ENCODE assay signal across 18 cellular contexts in genomic region chr13:82165396-82166174, GRCh38.
"Had no signal": no experiment of that assay in that cellular context is flagged by ENCODE, and none has a peak within 500 bp of the region (broad histone marks: within the 10 kb centered on the region; RNA-seq: fewer than 3 reads in every experiment).

No MANE protein-coding gene starts in this region.

- H3K4me3 Mint-ChIP-seq: activated CD8-positive, alpha-beta T cell treated with anti-CD3 and anti-CD28 coated beads, Interleukin-2, amount 10 ng/mL, durations not matched to agents 7 days and 5 days; activated naive CD8-positive, alpha-beta T cell; brain; natural killer cell had no signal

- H3K27ac ChIP-seq: coronary artery, esophagus muscularis mucosa, transverse colon had no signal

- H3K4me3 ChIP-seq: coronary artery, esophagus muscularis mucosa, smooth muscle cell, transverse colon had no signal

- H3K9me3 Mint-ChIP-seq: brain had no signal

- H3K27me3 Mint-ChIP-seq: activated naive CD8-positive, alpha-beta T cell; brain had no signal

- ATAC-seq: activated CD8-positive, alpha-beta T cell treated with anti-CD3 and anti-CD28 coated beads, Interleukin-2, amount 10 ng/mL, durations not matched to agents 7 days and 5 days; natural killer cell; stimulated activated naive CD8-positive, alpha-beta T cell treated with anti-CD3 and anti-CD28 coated beads, Interleukin-15, Interleukin-2, amounts not matched to agents 100 U/mL and 50 U/mL, for 24 hours had no signal

- H3K27ac Mint-ChIP-seq: activated CD8-positive, alpha-beta T cell treated with anti-CD3 and anti-CD28 coated beads, Interleukin-2, amount 10 ng/mL, durations not matched to agents 7 days and 5 days; activated naive CD8-positive, alpha-beta T cell; brain; natural killer cell had no signal

- H3K36me3 ChIP-seq: esophagus muscularis mucosa, transverse colon had no signal

- DNase-seq: activated CD8-positive, alpha-beta T cell treated with anti-CD3 and anti-CD28 coated beads, Interleukin-2, amount 10 ng/mL, durations not matched to agents 7 days and 5 days; activated gamma-delta T cell treated with Interleukin-2 at 50 U/mL for 16 hours; amniotic stem cell; central memory CD4-positive, alpha-beta T cell; glutamatergic neuron; hypothalamus; kidney glomerular epithelial cell; mesendoderm; natural killer cell; stimulated activated CD4-positive, alpha-beta T cell treated with anti-CD3 and anti-CD28 coated beads, Interleukin-4, amount 100 ng/mL, for 4 hours; stimulated activated CD8-positive, alpha-beta memory T cell treated with anti-CD3 and anti-CD28 coated beads, Interleukin-4, amount 100 ng/mL, for 48 hours; stimulated activated naive CD8-positive, alpha-beta T cell treated with anti-CD3 and anti-CD28 coated beads, Interleukin-15, Interleukin-2, amounts not matched to agents 100 U/mL and 50 U/mL, for 24 hours; transverse colon had no signal

- H3K4me2 ChIP-seq: smooth muscle cell had no signal

- H3K27me3 ChIP-seq: esophagus muscularis mucosa, transverse colon had no signal

- H3K4me1 ChIP-seq: esophagus muscularis mucosa, transverse colon had no signal

- H3K4me1 Mint-ChIP-seq: brain, natural killer cell had no signal

- H3K36me3 Mint-ChIP-seq: activated naive CD8-positive, alpha-beta T cell; brain had no signal
